ENCODE assay signal across 8 cellular contexts in genomic region chr22:45208993-45209838, GRCh38. TPM values are rescaled to one million over a fixed set of nuclear protein-coding genes. Genes with fewer than 3 reads are reported as not detected.
DNase-seq lines count a peak whose midpoint lies in the region; ATAC-seq and TF ChIP-seq lines count a peak whose summit lies in the region.

No MANE protein-coding gene starts in this region.

- H3K36me3 ChIP-seq in heart right ventricle: peaks cover 0 to 55% (median 0%) of the 10 kb centered on the region in 9 donors
- peaks cover 0 to 79% (median 25%) of the 10 kb centered on the region in 6 donors for H3K36me3 ChIP-seq in spleen

- TF ChIP-seq POLR2A in spleen (IDR thresholded peaks at IDR 0.05): no peak

- TF ChIP-seq CTCF in heart right ventricle (IDR thresholded peaks at IDR 0.05): peak in 8 of 9 donors; percentile 13 to 70 (median 44)
- TF ChIP-seq CTCF in spleen (IDR thresholded peaks at IDR 0.05 in 8 of 11, conservative IDR thresholded peaks at IDR 0.05 in 3 of 11): peak in 9 of 11 experiments; percentile 24 to 73 (median 54)

- peak; percentile 54 for DNase-seq in ELF-1 (ENCODE audit: low read depth, low spot score)
- peak; percentile 39 for DNase-seq in NCI-H1105 (lab: John Stamatoyannopoulos, UW)
- DNase-seq in activated naive CD4-positive, alpha-beta T cell treated with anti-CD3 and anti-CD28 coated beads, Interleukin-2, amount 10 ng/mL, durations not matched to agents 7 days and 5 days: peak; percentile 45
- peak in 1 of 2 donors; percentile 21 for DNase-seq in heart right ventricle
- peak; percentile 73 for DNase-seq in spleen
- DNase-seq in NCI-H1092 treated with DMSO at 0.1 percent for 48 hours (lab: John Stamatoyannopoulos, UW): no peak

- no peak overlapping the region for H3K27ac Mint-ChIP-seq in activated naive CD4-positive, alpha-beta T cell treated with anti-CD3 and anti-CD28 coated beads, Interleukin-2, amount 10 ng/mL, durations not matched to agents 7 days and 5 days

- H3K4me3 Mint-ChIP-seq in activated naive CD4-positive, alpha-beta T cell treated with anti-CD3 and anti-CD28 coated beads, Interleukin-2, amount 10 ng/mL, durations not matched to agents 7 days and 5 days: no peak overlapping the region

- no peak overlapping the region for H3K4me3 ChIP-seq in heart right ventricle
- H3K4me3 ChIP-seq in spleen: no peak overlapping the region

- no peaks in the 10 kb centered on the region for H3K36me3 Mint-ChIP-seq in activated naive CD4-positive, alpha-beta T cell treated with anti-CD3 and anti-CD28 coated beads, Interleukin-2, amount 10 ng/mL, durations not matched to agents 7 days and 5 days

- 43 to 46% methylated on average over 28 to 29 of the region's 29 CpGs for WGBS in heart right ventricle, 2 donors
- 65 to 78% (median 71%) methylated on average over 23 to 29 of the region's 29 CpGs for WGBS in spleen, 5 donors

- ATAC-seq in heart right ventricle: peak in 1 of 8 donors; percentile 13
- no peak for ATAC-seq in HG02759 (IDR thresholded peaks at IDR 0.05; ENCODE audit: unreplicated experiment)
- no peak for ATAC-seq in GM21447 (IDR thresholded peaks at IDR 0.05; ENCODE audit: unreplicated experiment)

- no peaks in the 10 kb centered on the region for H3K4me1 Mint-ChIP-seq in activated naive CD4-positive, alpha-beta T cell treated with anti-CD3 and anti-CD28 coated beads, Interleukin-2, amount 10 ng/mL, durations not matched to agents 7 days and 5 days

- H3K4me1 ChIP-seq in heart right ventricle: peaks cover 0 to 33% (median 17%) of the 10 kb centered on the region in 9 donors
- H3K4me1 ChIP-seq in spleen: peaks cover 3 to 38% (median 20%) of the 10 kb centered on the region in 6 donors

- H3K9me3 ChIP-seq in heart right ventricle (no peaks in the 10 kb centered on the region), spleen (no peaks in the 10 kb centered on the region)

- CTCF ChIA-PET in activated naive CD4-positive, alpha-beta T cell treated with anti-CD3 and anti-CD28 coated beads, Interleukin-2, amount 10 ng/mL, durations not matched to agents 7 days and 5 days (lab: Charles Lee): interaction anchor here (0.7 to 3.2 kb wide), 10 partner anchors 11 to 654 kb away, joined by 3 to 16 read pairs (median 4); no protein-coding TSS in a partner anchor

- H3K27me3 ChIP-seq in heart right ventricle (peaks cover 0 to 6% (median 0%) of the 10 kb centered on the region in 7 donors), spleen (replicated peaks in 1 of 7) (no peaks in the 10 kb centered on the region)

- H3K27ac ChIP-seq in heart right ventricle (no peak overlapping the region), spleen (no peak overlapping the region)

- no peaks in the 10 kb centered on the region for H3K9me3 Mint-ChIP-seq in activated naive CD4-positive, alpha-beta T cell treated with anti-CD3 and anti-CD28 coated beads, Interleukin-2, amount 10 ng/mL, durations not matched to agents 7 days and 5 days

- H3K27me3 Mint-ChIP-seq in activated naive CD4-positive, alpha-beta T cell treated with anti-CD3 and anti-CD28 coated beads, Interleukin-2, amount 10 ng/mL, durations not matched to agents 7 days and 5 days: no peaks in the 10 kb centered on the region

- intact Hi-C loops in heart right ventricle (cut with DNase I): no loop called here
- intact Hi-C loops in spleen (cut with DNase I; ENCODE audit: low total_unique reads): no loop called here

RNA-seq across cellular contexts. Expression of gene KIAA0930, which starts 31.5 kb away (rescaled TPM):
- total RNA-seq in heart right ventricle (10 to 100 TPM; 12.2 to 48.3 (median 16.9) TPM), spleen (10 to 100 TPM; 35.5 to 93.1 (median 73.7) TPM)
- polyA plus RNA-seq in heart right ventricle (10 to 100 TPM in 1 of 2 donors, 1 to 10 TPM in 1; 9.1 to 16.2 TPM), spleen (10 to 100 TPM; 32.6 to 61.5 (median 46.6) TPM)

RNA-seq across cellular contexts. Expression of gene NUP50, which starts 45.5 kb away (rescaled TPM):
- 10 to 100 TPM; 10.7 to 21.2 (median 15.3) TPM for total RNA-seq in heart right ventricle
- 10 to 100 TPM in 1 of 2 donors, 1 to 10 TPM in 1; 5.7 to 11.4 TPM for polyA plus RNA-seq in heart right ventricle
- 100 to 1,000 TPM in 2 of 7 donors, 10 to 100 TPM in 5; 85.9 to 109 (median 98.5) TPM for total RNA-seq in spleen
- polyA plus RNA-seq in spleen: 10 to 100 TPM; 16.2 to 26.4 (median 17.5) TPM
